Comparison of ENCODE assay signal across 8 cellular contexts in the genomic region with DNA sequence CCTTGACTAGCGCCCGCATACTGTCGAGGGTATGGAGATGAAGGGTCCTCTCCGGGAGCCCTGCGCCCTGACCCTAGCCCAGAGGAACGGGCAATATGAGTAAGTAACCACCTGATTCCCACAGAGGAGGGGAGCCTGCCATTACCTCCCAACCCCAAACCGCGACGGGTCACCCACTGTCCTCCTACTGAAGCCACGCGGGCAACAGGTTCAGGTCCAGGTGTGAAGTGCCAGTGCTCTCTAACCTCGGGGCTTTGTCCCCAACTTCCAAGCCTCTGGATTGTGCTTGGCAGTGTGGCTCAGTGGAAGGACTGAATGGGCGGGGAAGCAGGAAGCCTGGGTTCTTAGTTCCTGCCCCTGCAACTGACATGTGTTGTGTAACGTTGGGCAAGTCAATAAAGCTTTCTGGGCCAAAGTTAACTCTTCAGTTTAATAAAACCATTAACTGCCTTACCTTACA. TPM values are rescaled to one million over a fixed set of nuclear protein-coding genes. Genes with fewer than 3 reads are reported as not detected.
DNase-seq lines count a peak whose midpoint lies in the region; ATAC-seq and TF ChIP-seq lines count a peak whose summit lies in the region.

No MANE protein-coding gene starts in this region.

- H3K36me3 Mint-ChIP-seq in CD14-positive monocyte: peaks cover 5% of the 10 kb centered on the region in 2 donors

- peak overlapping the region in 4 of 7 donors; percentile 37 to 63 (median 51) for H3K27ac Mint-ChIP-seq in CD14-positive monocyte

- peaks cover 0 to 5% (median 0%) of the 10 kb centered on the region in 7 donors for H3K9me3 Mint-ChIP-seq in CD14-positive monocyte

- DNase-seq in CD14-positive monocyte (ENCODE audit: low spot score) (no peak), LNCaP clone FGC (ENCODE audit: low read depth) (no peak), adipocyte (ENCODE audit: low read depth) (peak; percentile 23), spleen (no peak), posterior vena cava (ENCODE audit: low spot score) (no peak)

- WGBS in spleen, 5 donors: 0 to 45% (median 3%) methylated on average over 1 to 14 of the region's 14 CpGs

- H3K27me3 Mint-ChIP-seq in CD14-positive monocyte (ENCODE audit: low read depth in 3 of 3): peaks cover 0 to 1% (median 0%) of the 10 kb centered on the region in 3 donors

- H3K9ac ChIP-seq in adipocyte (ENCODE audit: low read length): peak overlapping the region; percentile 86

- intact Hi-C loops in CD14-positive monocyte (cut with micrococcal nuclease): no loop called here
- intact Hi-C loops in spleen (cut with DNase I; ENCODE audit: low total_unique reads): no loop called here
- intact Hi-C loops in posterior vena cava (cut with DNase I): no loop called here

- peaks cover 18% of the 10 kb centered on the region for H3K4me1 Mint-ChIP-seq in CD14-positive monocyte

- peak overlapping the region in 6 of 8 donors; percentile 52 to 82 (median 74) for H3K27ac ChIP-seq in spleen

- no peak for TF ChIP-seq POLR2A in spleen (IDR thresholded peaks at IDR 0.05)

- H3K4me3 ChIP-seq in LNCaP clone FGC (ENCODE audit: low read depth, low read length): peak overlapping the region; percentile 61
- H3K4me3 ChIP-seq in adipocyte (ENCODE audit: low read length): peak overlapping the region; percentile 88
- peak overlapping the region; percentile 50 for H3K4me3 ChIP-seq in iPS-11a (ENCODE audit: low read depth, low read length)
- H3K4me3 ChIP-seq in spleen: peak overlapping the region; percentile 37 to 77 (median 51)

- H3K4me3 Mint-ChIP-seq in CD14-positive monocyte: peak overlapping the region; percentile 75 to 80

- no peaks in the 10 kb centered on the region for H3K9me3 ChIP-seq in adipocyte (ENCODE audit: control insufficient read depth, low read length)
- no peaks in the 10 kb centered on the region for H3K9me3 ChIP-seq in spleen

- TF ChIP-seq CTCF in CD14-positive monocyte (IDR thresholded peaks at IDR 0.05) (no peak), LNCaP clone FGC (IDR thresholded peaks at IDR 0.05; ENCODE audit: control insufficient read depth, extremely low read depth, insufficient read depth) (no peak), spleen (IDR thresholded peaks at IDR 0.05 in 8 of 11, conservative IDR thresholded peaks at IDR 0.05 in 3 of 11) (peak in 1 of 11 experiments; percentile 2)

- H3K4me1 ChIP-seq in adipocyte (ENCODE audit: control insufficient read depth, insufficient read depth, low read length): peaks cover 14% of the 10 kb centered on the region
- H3K4me1 ChIP-seq in spleen: peaks cover 0 to 8% (median 1%) of the 10 kb centered on the region in 6 donors

- H3K36me3 ChIP-seq in adipocyte (ENCODE audit: control insufficient read depth, insufficient read depth, low read length, severe bottlenecking) (no peaks in the 10 kb centered on the region), spleen (no peaks in the 10 kb centered on the region)

- ATAC-seq in GM21360 (IDR thresholded peaks at IDR 0.05; ENCODE audit: unreplicated experiment) (peak; percentile 13), HG02623 (IDR thresholded peaks at IDR 0.05; ENCODE audit: unreplicated experiment) (no peak)

- H3K27me3 ChIP-seq in adipocyte (replicated peaks; ENCODE audit: control insufficient read depth, insufficient read depth, low read length) (peaks cover 8% of the 10 kb centered on the region), spleen (replicated peaks in 1 of 7) (peaks cover 0 to 3% (median 0%) of the 10 kb centered on the region in 7 donors)

RNA-seq across cellular contexts. Expression of gene OCRL, which starts 0.7 kb away (rescaled TPM):
- polyA plus RNA-seq in CD14-positive monocyte (1 to 10 TPM; 1.8 to 2.4 TPM), spleen (1 to 10 TPM; 3.2 to 5.4 (median 4.6) TPM)
- total RNA-seq in spleen (10 to 100 TPM; 10.1 to 16.9 (median 15.3) TPM), posterior vena cava (10 to 100 TPM; 24.8 to 25.6 TPM)

RNA-seq across cellular contexts. Expression of gene SMARCA1, which starts 17.5 kb away (rescaled TPM):
- polyA plus RNA-seq in CD14-positive monocyte (under 1 TPM in 1 of 2 donors, not detected in 1; 0.13 TPM), spleen (1 to 10 TPM; 2.5 to 4.6 (median 3.1) TPM)
- total RNA-seq in spleen (10 to 100 TPM; 13.3 to 25.3 (median 17.1) TPM), posterior vena cava (10 to 100 TPM; 29.5 to 32.7 TPM)
